Comparison of ENCODE assay signal across 16 cellular contexts in genomic region chr3:123070471-123070870, GRCh38. TPM values are rescaled to one million over a fixed set of nuclear protein-coding genes. Genes with fewer than 3 reads are reported as not detected.
DNase-seq lines count a peak whose midpoint lies in the region; ATAC-seq and TF ChIP-seq lines count a peak whose summit lies in the region.
"Had no signal": no experiment of that assay in that cellular context is flagged by ENCODE, and none has a peak within 500 bp of the region (broad histone marks: within the 10 kb centered on the region; RNA-seq: fewer than 3 reads in every experiment).

No MANE protein-coding gene starts in this region.

- TF ChIP-seq POLR2A in esophagus squamous epithelium (IDR thresholded peaks at IDR 0.05) (no peak), testis (IDR thresholded peaks at IDR 0.05) (no peak)

- H3K9me3 ChIP-seq in esophagus squamous epithelium = no peaks in the 10 kb centered on the region
- H3K9me3 ChIP-seq in mucosa of stomach (ENCODE audit: control insufficient read depth, low read length) = no peaks in the 10 kb centered on the region
- H3K9me3 ChIP-seq in testis = no peaks in the 10 kb centered on the region

- H3K36me3 ChIP-seq in esophagus squamous epithelium (no peaks in the 10 kb centered on the region), mucosa of stomach (ENCODE audit: control insufficient read depth, insufficient read depth, low read length) (no peaks in the 10 kb centered on the region), testis (ENCODE audit: low read depth, missing control alignments) (no peaks in the 10 kb centered on the region)

- no peak overlapping the region for H3K27ac Mint-ChIP-seq in activated CD8-positive, alpha-beta memory T cell treated with anti-CD3 and anti-CD28 coated beads, Interleukin-2, amount 10 ng/mL, durations not matched to agents 7 days and 5 days

- H3K36me3 Mint-ChIP-seq in activated CD8-positive, alpha-beta memory T cell treated with anti-CD3 and anti-CD28 coated beads, Interleukin-2, amount 10 ng/mL, durations not matched to agents 7 days and 5 days = no peaks in the 10 kb centered on the region

- TF ChIP-seq CTCF in esophagus squamous epithelium (IDR thresholded peaks at IDR 0.05) (no peak), testis (IDR thresholded peaks at IDR 0.05) (no peak)

- intact Hi-C loops in esophagus squamous epithelium (cut with DNase I) = no loop called here
- intact Hi-C loops in testis (cut with DNase I; ENCODE audit: low total_unique reads) = no loop called here

- H3K4me1 Mint-ChIP-seq in activated CD8-positive, alpha-beta memory T cell treated with anti-CD3 and anti-CD28 coated beads, Interleukin-2, amount 10 ng/mL, durations not matched to agents 7 days and 5 days = peaks cover 26% of the 10 kb centered on the region

- WGBS in esophagus squamous epithelium, 2 donors = 73 to 80% methylated on average over 2 to 8 of the region's 8 CpGs
- 49 to 71% methylated on average over 7 to 8 of the region's 8 CpGs for WGBS in testis, 2 donors

- H3K27me3 Mint-ChIP-seq in activated CD8-positive, alpha-beta memory T cell treated with anti-CD3 and anti-CD28 coated beads, Interleukin-2, amount 10 ng/mL, durations not matched to agents 7 days and 5 days = no peaks in the 10 kb centered on the region

- ATAC-seq in activated CD8-positive, alpha-beta memory T cell treated with anti-CD3 and anti-CD28 coated beads, Interleukin-2, amount 10 ng/mL, durations not matched to agents 7 days and 5 days = no peak
- ATAC-seq in GM18870 (IDR thresholded peaks at IDR 0.05; ENCODE audit: unreplicated experiment) = no peak
- no peak for ATAC-seq in GM21423 (IDR thresholded peaks at IDR 0.05; ENCODE audit: unreplicated experiment)

- H3K9me3 Mint-ChIP-seq in activated CD8-positive, alpha-beta memory T cell treated with anti-CD3 and anti-CD28 coated beads, Interleukin-2, amount 10 ng/mL, durations not matched to agents 7 days and 5 days (ENCODE audit: low read depth) = no peaks in the 10 kb centered on the region

- DNase-seq in activated CD8-positive, alpha-beta memory T cell treated with anti-CD3 and anti-CD28 coated beads for 24 hours = peak; percentile 46
- no peak for DNase-seq in activated CD8-positive, alpha-beta memory T cell treated with anti-CD3 and anti-CD28 coated beads, Interleukin-2, amount 10 ng/mL, durations not matched to agents 7 days and 5 days
- DNase-seq in esophagus squamous epithelium (lab: John Stamatoyannopoulos, UW) = no peak
- peak; percentile 58 for DNase-seq in testis
- DNase-seq in NCI-H1436 (lab: John Stamatoyannopoulos, UW) = no peak
- DNase-seq: C1 segment of cervical spinal cord, COR-L47, NCI-H1048, NCI-H2107, NCI-H345, PC-9 had no signal

- H3K4me3 ChIP-seq in esophagus squamous epithelium (no peak overlapping the region), mucosa of stomach (ENCODE audit: low read length) (no peak overlapping the region), testis (no peak overlapping the region)
- H3K4me3 ChIP-seq: PC-9 had no signal

- CTCF ChIA-PET in activated CD8-positive, alpha-beta memory T cell treated with anti-CD3 and anti-CD28 coated beads, Interleukin-2, amount 10 ng/mL, durations not matched to agents 7 days and 5 days (lab: Charles Lee) = no interaction called here

- H3K27ac ChIP-seq in esophagus squamous epithelium (peak overlapping the region in 3 of 4 donors; percentile 28 to 60 (median 43)), testis (peak overlapping the region; percentile 79 to 81)
- H3K27ac ChIP-seq: PC-9 had no signal

- no peak overlapping the region for H3K4me3 Mint-ChIP-seq in activated CD8-positive, alpha-beta memory T cell treated with anti-CD3 and anti-CD28 coated beads, Interleukin-2, amount 10 ng/mL, durations not matched to agents 7 days and 5 days

- peak overlapping the region; percentile 9 for H3K9ac ChIP-seq in mucosa of stomach (ENCODE audit: low read length)

- H3K27me3 ChIP-seq in esophagus squamous epithelium (no peaks in the 10 kb centered on the region), mucosa of stomach (ENCODE audit: control insufficient read depth, insufficient read depth, low read length) (no peaks in the 10 kb centered on the region), testis (no peaks in the 10 kb centered on the region)

- H3K4me1 ChIP-seq in esophagus squamous epithelium (peaks cover 8 to 60% (median 36%) of the 10 kb centered on the region in 3 donors), mucosa of stomach (ENCODE audit: control insufficient read depth, insufficient read depth, low read length) (peaks cover 38% of the 10 kb centered on the region), testis (peaks cover 33% of the 10 kb centered on the region)

RNA-seq across cellular contexts. Expression of gene PDIA5, which starts 3.6 kb away (rescaled TPM):
- total RNA-seq in activated CD8-positive, alpha-beta memory T cell treated with anti-CD3 and anti-CD28 coated beads, Interleukin-2, amount 10 ng/mL, durations not matched to agents 7 days and 5 days = 10 to 100 TPM in 1 of 2 experiments, 1 to 10 TPM in 1; 9.4 to 11.1 TPM
- total RNA-seq in esophagus squamous epithelium (10 to 100 TPM in 3 of 4 donors, 1 to 10 TPM in 1; 3.9 to 13.0 (median 12.0) TPM), testis (10 to 100 TPM; 76.0 to 76.8 TPM)
- 49.6 TPM for polyA plus RNA-seq in testis (ENCODE audit: insufficient read depth, low read depth, low replicate concordance)

RNA-seq across cellular contexts. Expression of gene SEMA5B, which starts 42.9 kb away (rescaled TPM):
- not detected for total RNA-seq in activated CD8-positive, alpha-beta memory T cell treated with anti-CD3 and anti-CD28 coated beads, Interleukin-2, amount 10 ng/mL, durations not matched to agents 7 days and 5 days
- total RNA-seq in esophagus squamous epithelium = under 1 TPM in 3 of 4 donors, not detected in 1; 0.13 to 0.21 (median 0.19) TPM
- total RNA-seq in testis = 1 to 10 TPM in 1 of 2 donors, under 1 TPM in 1; 0.68 to 1.3 TPM
- polyA plus RNA-seq in testis (ENCODE audit: insufficient read depth, low read depth, low replicate concordance) = 2.0 TPM
- total RNA-seq: A172, HT1080, PC-9 had no signal

Comparison
In these comparisons a context has a peak if more than half of its experiments do, and no peak if none do; other contexts are left out.
1. DNase-seq: peak in activated CD8-positive, alpha-beta memory T cell treated with anti-CD3 and anti-CD28 coated beads for 24 hours (single experiment) and testis (single experiment); none in activated CD8-positive, alpha-beta memory T cell treated with anti-CD3 and anti-CD28 coated beads, Interleukin-2, amount 10 ng/mL, durations not matched to agents 7 days and 5 days (single experiment), esophagus squamous epithelium (single experiment) and NCI-H1436 (single experiment).
2. RNA of gene PDIA5, which starts 3.6 kb away (total RNA-seq): 76.0 to 76.8 TPM in testis; 3.9 to 13.0 TPM in esophagus squamous epithelium and 9.4 to 11.1 TPM in activated CD8-positive, alpha-beta memory T cell treated with anti-CD3 and anti-CD28 coated beads, Interleukin-2, amount 10 ng/mL, durations not matched to agents 7 days and 5 days; every median in the first group is over 4 times any median in the second.